In the genomic region with DNA sequence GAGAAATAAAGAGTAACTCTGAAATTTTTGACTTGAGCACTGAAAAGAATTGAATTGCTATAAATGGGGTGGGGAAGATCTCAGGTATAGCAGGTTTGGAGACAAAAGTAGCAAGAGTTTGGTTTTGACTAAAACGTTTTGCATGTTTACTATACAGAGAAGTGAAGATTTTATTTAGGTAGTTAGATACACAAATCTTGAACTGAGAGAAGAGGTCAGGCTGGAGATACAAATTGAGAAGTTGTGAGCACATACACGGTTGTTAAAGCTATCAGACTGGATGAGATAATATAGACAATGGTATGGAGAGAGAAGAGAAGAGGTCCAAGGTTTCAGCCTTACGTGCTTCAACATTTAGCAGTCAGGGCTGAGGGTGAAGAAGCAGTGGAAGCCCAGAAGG, we compare ENCODE assay signal across 3 cellular contexts.
"Had no signal": no experiment of that assay in that cellular context is flagged by ENCODE, and none has a peak within 500 bp of the region (broad histone marks: within the 10 kb centered on the region; RNA-seq: fewer than 3 reads in every experiment).

No MANE protein-coding gene starts in this region.

- DNase-seq: GDM1, GF-D8 had no signal

- ATAC-seq: GM12878 had no signal
